ENCODE assay signal across 28 cellular contexts in the genomic region with DNA sequence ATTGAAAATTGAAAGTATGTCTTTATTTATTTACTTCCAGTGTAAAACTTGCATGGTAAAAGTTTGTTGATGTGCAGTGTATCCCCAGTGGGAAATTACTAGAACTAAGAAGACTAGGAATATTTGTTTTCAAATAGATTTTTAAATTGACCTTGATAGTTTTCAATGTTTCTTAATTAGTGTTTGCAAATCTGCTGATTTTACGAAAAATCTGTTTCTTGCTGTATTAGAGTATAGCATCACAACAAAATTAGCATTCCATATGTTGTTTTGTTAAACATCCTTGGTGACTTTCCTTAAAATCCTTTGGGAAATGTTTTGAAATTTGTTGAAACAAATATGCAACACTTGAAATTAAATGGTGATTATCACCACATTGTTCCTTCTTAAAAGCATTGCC.
"Had no signal": no experiment of that assay in that cellular context is flagged by ENCODE, and none has a peak within 500 bp of the region (broad histone marks: within the 10 kb centered on the region; RNA-seq: fewer than 3 reads in every experiment).

No MANE protein-coding gene starts in this region.

- H3K36me3 ChIP-seq: colonic mucosa, esophagus muscularis mucosa, esophagus squamous epithelium, gastrocnemius medialis, gastroesophageal sphincter, heart left ventricle, heart right ventricle had no signal

- H3K4me1 ChIP-seq: colonic mucosa, esophagus muscularis mucosa, esophagus squamous epithelium, foreskin keratinocyte, gastrocnemius medialis, gastroesophageal sphincter, heart left ventricle, heart right ventricle had no signal

- H3K79me2 ChIP-seq: hepatocyte had no signal

- ATAC-seq: effector memory CD8-positive, alpha-beta T cell; esophagus mucosa; foreskin keratinocyte; gastrocnemius medialis; gastroesophageal sphincter; heart left ventricle; heart right ventricle had no signal

- H3K27me3 ChIP-seq: colonic mucosa, dorsolateral prefrontal cortex, esophagus muscularis mucosa, esophagus squamous epithelium, foreskin keratinocyte, gastrocnemius medialis, gastroesophageal sphincter, heart left ventricle, heart right ventricle, hepatocyte had no signal

- DNase-seq: colonic mucosa; cortex of kidney; dermis blood vessel endothelial cell; dorsolateral prefrontal cortex; effector CD4-positive, alpha-beta T cell; effector CD8-positive, alpha-beta T cell; effector memory CD4-positive, alpha-beta T cell; effector memory CD8-positive, alpha-beta T cell; endodermal cell; erythroblast; esophagus squamous epithelium; foreskin fibroblast; foreskin keratinocyte; foreskin melanocyte; gastrocnemius medialis; glutamatergic neuron; head of caudate nucleus; heart left ventricle; heart right ventricle had no signal

- H3K4me2 ChIP-seq: hepatocyte had no signal

- H2AFZ ChIP-seq: hepatocyte had no signal

- H3K4me3 ChIP-seq: colonic mucosa, coronary artery, dorsolateral prefrontal cortex, esophagus muscularis mucosa, esophagus squamous epithelium, gastrocnemius medialis, gastroesophageal sphincter, heart left ventricle, heart right ventricle, hepatocyte had no signal

- H3K27ac ChIP-seq: colonic mucosa, coronary artery, dorsolateral prefrontal cortex, epithelial cell of prostate, esophagus muscularis mucosa, esophagus squamous epithelium, foreskin keratinocyte, gastrocnemius medialis, gastroesophageal sphincter, heart left ventricle, heart right ventricle, hepatocyte had no signal

- H3K9me3 ChIP-seq: colonic mucosa, esophagus muscularis mucosa, esophagus squamous epithelium, gastrocnemius medialis, gastroesophageal sphincter, heart left ventricle, heart right ventricle had no signal

- FAIRE-seq: endometrium, endothelial cell of umbilical vein, frontal cortex had no signal
